20 cellular contexts compared by ENCODE assay signal in the genomic region with DNA sequence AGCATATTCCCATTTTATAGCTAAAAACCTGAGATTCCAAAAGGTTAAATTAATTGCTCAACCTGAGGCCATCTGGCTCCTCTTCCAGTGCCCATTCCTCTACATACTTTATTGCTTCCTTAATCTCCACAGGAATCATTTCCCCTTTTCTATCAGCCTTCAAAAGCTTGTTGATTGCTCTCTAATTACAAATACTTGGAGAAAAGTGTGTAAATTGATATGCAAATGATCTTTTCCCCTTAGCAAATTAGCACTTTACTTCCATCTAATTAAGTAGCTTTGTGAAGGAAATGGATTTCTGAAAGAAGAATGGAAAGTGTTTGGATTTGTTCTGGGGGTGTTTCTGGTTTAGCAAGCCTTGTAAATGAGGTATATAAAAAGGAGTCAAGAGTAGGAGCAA.
DNase-seq lines count a peak whose midpoint lies in the region; TF ChIP-seq lines count a peak whose summit lies in the region.
"Had no signal": no experiment of that assay in that cellular context is flagged by ENCODE, and none has a peak within 500 bp of the region (broad histone marks: within the 10 kb centered on the region; RNA-seq: fewer than 3 reads in every experiment).

No MANE protein-coding gene starts in this region.

- H3K9ac ChIP-seq in GM23248 (no peak overlapping the region), NT2/D1 (ENCODE audit: insufficient read length, low read depth) (no peak overlapping the region)

- H3K9me3 ChIP-seq in A673 (ENCODE audit: low read depth, low read length, poor library complexity, severe bottlenecking), result no peaks in the 10 kb centered on the region
- no peaks in the 10 kb centered on the region for H3K9me3 ChIP-seq in GM23248 (ENCODE audit: low read depth)
- H3K9me3 ChIP-seq in NT2/D1 (ENCODE audit: insufficient read depth, low read length), result no peaks in the 10 kb centered on the region
- no peaks in the 10 kb centered on the region for H3K9me3 ChIP-seq in iPS DF 6.9 (ENCODE audit: control insufficient read depth, insufficient read depth, low read length)
- H3K9me3 ChIP-seq: BE2C had no signal

- TF ChIP-seq CTCF in A673 (conservative IDR thresholded peaks at IDR 0.05; ENCODE audit: low read depth, low read length), result no peak
- TF ChIP-seq CTCF in GM13977 (IDR thresholded peaks at IDR 0.05; ENCODE audit: extremely low read depth, insufficient read depth, missing control alignments), result no peak

- H3K27ac ChIP-seq in A673 (ENCODE audit: low read depth, low read length, poor library complexity, severe bottlenecking) (no peak overlapping the region), GM23248 (no peak overlapping the region), iPS DF 6.9 (ENCODE audit: low read length) (no peak overlapping the region)
- H3K27ac ChIP-seq: SK-N-MC had no signal

- POLR2A ChIA-PET in A673 (lab: Charles Lee; ENCODE audit: low non-redundant PET), result no interaction called here

- H2AFZ ChIP-seq in GM23248, result 0 out of 2 replicates have a peak overlapping the region, but pooled peaks have one; percentile 12

- H3F3A ChIP-seq in GM23248 (ENCODE audit: insufficient read depth), result no peaks in the 10 kb centered on the region

- H3K27me3 ChIP-seq in A673 (replicated peaks; ENCODE audit: insufficient read depth, low read depth, low read length, poor library complexity) (no peaks in the 10 kb centered on the region), GM23248 (replicated peaks; ENCODE audit: insufficient read depth) (no peaks in the 10 kb centered on the region), NT2/D1 (ENCODE audit: insufficient read depth, insufficient read length) (peaks cover 45% of the 10 kb centered on the region), iPS DF 6.9 (ENCODE audit: control insufficient read depth, insufficient read depth, low read length) (no peaks in the 10 kb centered on the region)
- H3K27me3 ChIP-seq: BE2C had no signal

- BruUV-seq in A673 (replicated peaks; lab: Mats Ljungman, UMichigan), result no TSS peak

- H4K20me1 ChIP-seq in GM23248 (ENCODE audit: insufficient read depth), result no peaks in the 10 kb centered on the region

- CTCF ChIA-PET in A673 (lab: Charles Lee), result no interaction called here

- H3K4me3 ChIP-seq in A673 (ENCODE audit: low read depth, low read length, poor library complexity, severe bottlenecking), result no peak overlapping the region
- no peak overlapping the region for H3K4me3 ChIP-seq in GM23248
- no peak overlapping the region for H3K4me3 ChIP-seq in NT2/D1 (ENCODE audit: insufficient read length, low read depth)
- no peak overlapping the region for H3K4me3 ChIP-seq in iPS DF 6.9 (ENCODE audit: low read length)
- H3K4me3 ChIP-seq: K562, SK-N-MC had no signal

- H3K9me2 ChIP-seq in GM23248 (ENCODE audit: insufficient read depth), result no peaks in the 10 kb centered on the region

- DNase-seq in A673 (ENCODE audit: low spot score) (peak; percentile 83), GM23248 (no peak), NT2/D1 (ENCODE audit: low read depth, low spot score) (peak; percentile 28), iPS DF 6.9 (ENCODE audit: low read depth, low spot score) (peak; percentile 64), AG08396 (ENCODE audit: low spot score) (no peak), NCI-H446 treated with DMSO at 0.1 percent for 48 hours (lab: John Stamatoyannopoulos, UW) (no peak), GM13977 (ENCODE audit: low spot score) (no peak), MV-4-11 (lab: John Stamatoyannopoulos, UW) (no peak)
- DNase-seq: ACHN; BE2C; Calu3; CD4-positive, alpha-beta T cell; DMS53; NCI-H1092; NCI-H1694 treated with DMSO at 0.1 percent for 48 hours; NCI-H2107; NCI-H2227 treated with DMSO at 0.1 percent for 48 hours; NCI-H526 had no signal

- H3K36me3 ChIP-seq in A673 (ENCODE audit: insufficient read depth, low read length, poor library complexity, severe bottlenecking), result no peaks in the 10 kb centered on the region
- no peaks in the 10 kb centered on the region for H3K36me3 ChIP-seq in GM23248 (ENCODE audit: low read depth)
- H3K36me3 ChIP-seq in NT2/D1 (ENCODE audit: insufficient read depth, insufficient read length, low read length), result no peaks in the 10 kb centered on the region
- no peaks in the 10 kb centered on the region for H3K36me3 ChIP-seq in iPS DF 6.9 (ENCODE audit: control insufficient read depth, insufficient read depth, low read length)
- H3K36me3 ChIP-seq: BE2C had no signal

- in situ Hi-C loops in GM23248 (cut with MboI) (no loop called here), GM13977 (cut with MboI; ENCODE audit: low pct_unique_long_range_greater_than_20kb, low sequenced_read_pairs, unreplicated experiment) (no loop called here)

- no peaks in the 10 kb centered on the region for H3K79me2 ChIP-seq in GM23248 (ENCODE audit: insufficient read depth)

- intact Hi-C loops in A673 (cut with micrococcal nuclease; ENCODE audit: unreplicated experiment), result no loop called here

- H3K4me1 ChIP-seq in A673 (ENCODE audit: insufficient read depth, low read length, poor library complexity, severe bottlenecking) (peaks cover 17% of the 10 kb centered on the region), GM23248 (ENCODE audit: insufficient read depth) (no peaks in the 10 kb centered on the region), NT2/D1 (ENCODE audit: insufficient read depth, insufficient read length) (no peaks in the 10 kb centered on the region), iPS DF 6.9 (ENCODE audit: control insufficient read depth, insufficient read depth, low read length) (no peaks in the 10 kb centered on the region; the same call in 1 of the 2 replicates)

- no peak overlapping the region for H3K4me2 ChIP-seq in GM23248 (ENCODE audit: unreplicated experiment)

Comparison
In these comparisons a context has a peak if more than half of its experiments do, and no peak if none do; other contexts are left out.
1. DNase-seq: peak in A673 (single experiment), NT2/D1 (single experiment) and iPS DF 6.9 (single experiment); none in GM23248 (single experiment), AG08396 (single experiment), NCI-H446 treated with DMSO at 0.1 percent for 48 hours (single experiment), GM13977 (single experiment) and MV-4-11 (single experiment).